9 cellular contexts compared by ENCODE assay signal in the genomic region with DNA sequence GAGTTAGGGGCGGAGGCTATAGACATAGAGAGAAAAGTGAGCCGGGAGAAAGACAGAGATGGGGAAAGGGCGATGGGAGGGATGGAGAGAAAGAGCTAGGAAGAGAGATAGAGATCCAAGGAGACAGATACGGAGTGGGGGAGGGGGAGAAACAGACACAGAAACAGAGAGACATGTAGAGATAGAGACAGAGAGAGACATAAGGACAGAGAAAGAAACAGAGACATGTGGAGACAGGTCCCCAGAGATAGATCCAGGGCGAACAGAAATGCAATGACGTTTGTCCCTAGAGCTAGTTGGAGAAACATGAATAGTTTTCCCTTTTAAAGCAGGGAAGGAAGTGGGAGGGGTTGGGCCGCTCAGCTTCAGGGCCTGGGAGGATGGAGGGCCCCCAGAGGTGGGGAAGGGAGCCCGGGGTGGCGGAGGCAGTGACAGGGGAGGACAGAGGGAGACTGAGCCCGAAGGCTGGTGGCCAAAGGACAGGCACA. TPM values are rescaled to one million over a fixed set of nuclear protein-coding genes. Genes with fewer than 3 reads are reported as not detected.
DNase-seq lines count a peak whose midpoint lies in the region; ATAC-seq and TF ChIP-seq lines count a peak whose summit lies in the region.
"Had no signal": no experiment of that assay in that cellular context is flagged by ENCODE, and none has a peak within 500 bp of the region (broad histone marks: within the 10 kb centered on the region; RNA-seq: fewer than 3 reads in every experiment).

No MANE protein-coding gene starts in this region.

- no peak overlapping the region for H3K9ac ChIP-seq in mammary epithelial cell (ENCODE audit: insufficient read depth, low read length)

- WGBS in mammary epithelial cell (ENCODE audit: low coverage, missing lambda C conversion rate), result 6% methylated on average over 7 of the region's 10 CpGs

- in situ Hi-C loops in mammary epithelial cell (cut with MboI; ENCODE audit: low sequenced_read_pairs in 2 of 2), result no loop called here

- no peaks in the 10 kb centered on the region for H3K79me2 ChIP-seq in mammary epithelial cell (ENCODE audit: insufficient read depth, low read length)

- no TSS peak for BruUV-seq in mammary epithelial cell (replicated peaks; lab: Mats Ljungman, UMichigan)

- H3K27ac ChIP-seq in HEK293 (ENCODE audit: extremely low read depth, low read depth, low read length) (no peak overlapping the region), mammary epithelial cell (ENCODE audit: insufficient read depth, low read depth, low read length) (peak overlapping the region; percentile 14), layer of hippocampus (ENCODE audit: low read depth, low read length) (peak overlapping the region; percentile 99), skin epidermis (peak overlapping the region in 17 of 21 experiments; percentile 19 to 80 (median 57))

- POLR2A ChIA-PET in HEK293 (lab: Yijun Ruan, JAX), result interaction anchor here (0.7 to 2.0 kb wide), 4 partner anchors 12 to 136 kb away, joined by 3 to 8 read pairs (median 4); partner anchors contain the start of genes PSMD8 and SPINT2

- peak overlapping the region; percentile 83 for H3K4me2 ChIP-seq in mammary epithelial cell (ENCODE audit: insufficient read depth, low read depth, low read length)

- H3K9me3 ChIP-seq in HEK293 (ENCODE audit: control insufficient read depth, insufficient read depth, low read depth, low read length), result no peaks in the 10 kb centered on the region
- H3K9me3 ChIP-seq in mammary epithelial cell (replicated peaks; ENCODE audit: insufficient read depth, low read length), result no peaks in the 10 kb centered on the region

- ATAC-seq in GM21825 (IDR thresholded peaks at IDR 0.05; ENCODE audit: unreplicated experiment), result no peak

- peak overlapping the region; percentile 87 for H2AFZ ChIP-seq in mammary epithelial cell (ENCODE audit: low read depth, low read length)

- CTCF ChIA-PET in HEK293 (lab: Yijun Ruan, JAX) (interaction anchor here (0.5 to 3.2 kb wide), 12 partner anchors 9 to 479 kb away, joined by 3 to 21 read pairs (median 4); partner anchors contain the start of gene CATSPERG), mammary epithelial cell (lab: Charles Lee; ENCODE audit: low non-redundant PET) (interaction anchor here (0.5 kb wide), 1 partner anchor 7 kb away, joined by 4 read pairs; no protein-coding TSS in a partner anchor)

- dilution Hi-C loops in mammary epithelial cell (cut with HindIII; ENCODE audit: low sequenced_read_pairs), result loop anchor here (5.0 kb wide), 2 partner anchors 34 to 66 kb away; partner anchors contain the start of genes KCNK6 and YIF1B

- no peak for TF ChIP-seq CTCF in HEK293 (tag by site-specific recombination; IDR thresholded peaks at IDR 0.05)
- TF ChIP-seq CTCF in mammary epithelial cell (conservative IDR thresholded peaks at IDR 0.05 in 1 of 2, IDR thresholded peaks at IDR 0.05 in 1 of 2; ENCODE audit: extremely low read depth in 1 of 2, insufficient read depth in 1 of 2, low read depth in 1 of 2, low read length in 2 of 2), result no peak

- H3K27me3 ChIP-seq in mammary epithelial cell (ENCODE audit: insufficient read depth, low read length) (no peaks in the 10 kb centered on the region), layer of hippocampus (ENCODE audit: control insufficient read depth, insufficient read depth, low read length) (no peaks in the 10 kb centered on the region)

- no peaks in the 10 kb centered on the region for H4K20me1 ChIP-seq in mammary epithelial cell (ENCODE audit: insufficient read depth, low read length)

- intact Hi-C loops in mammary epithelial cell (cut with micrococcal nuclease), result no loop called here

- peak; percentile 68 for DNase-seq in mammary epithelial cell
- no peak for DNase-seq in A172 (ENCODE audit: low spot score)
- no peak for DNase-seq in germinal center (ENCODE audit: low spot score)
- DNase-seq in AG08395 (ENCODE audit: low spot score), result no peak
- DNase-seq: activated T-cell treated with anti-CD3 and anti-CD28 coated beads, Interleukin-2, amount 50 U/mL, for 48 hours had no signal

- H3K36me3 ChIP-seq in HEK293 (ENCODE audit: control insufficient read depth in 2 of 2, insufficient read depth in 1 of 2, low read length in 2 of 2), result no peaks in the 10 kb centered on the region
- H3K36me3 ChIP-seq in mammary epithelial cell (ENCODE audit: insufficient read depth, low read length), result no peaks in the 10 kb centered on the region

- H3K4me1 ChIP-seq in HEK293 (ENCODE audit: control insufficient read depth, insufficient read depth, low read length) (peaks cover 19% of the 10 kb centered on the region), mammary epithelial cell (ENCODE audit: insufficient read depth, low read length) (peaks cover 31% of the 10 kb centered on the region)

- H3K4me3 ChIP-seq in HEK293 (ENCODE audit: low read depth, low read length), result no peak overlapping the region
- H3K4me3 ChIP-seq in mammary epithelial cell (replicated peaks in 1 of 3; ENCODE audit: insufficient read depth in 1 of 3, low read depth in 2 of 3, low read length in 3 of 3), result peak overlapping the region in 2 of 3 experiments; percentile 14 to 17
- H3K4me3 ChIP-seq in skin epidermis, result no peak overlapping the region

TF ChIP-seq in HEK293, 187 proteins besides CTCF, POLR2A, EP300 and RAD21 (continues in another document):
- TF ChIP-seq ZNF561 (tag by site-specific recombination; IDR thresholded peaks at IDR 0.05; ENCODE audit: borderline replicate concordance), result no peak
- no peak; the same call in 1 of the 2 replicates for TF ChIP-seq ZNF10 (tag by site-specific recombination; IDR thresholded peaks at IDR 0.05)
- TF ChIP-seq SCRT1 (tag by site-specific recombination; IDR thresholded peaks at IDR 0.05; ENCODE audit: borderline replicate concordance), result no peak
- no peak for TF ChIP-seq ZNF280C (tag by site-specific recombination; IDR thresholded peaks at IDR 0.05)
- no peak for TF ChIP-seq ZNF398 (tag by site-specific recombination; IDR thresholded peaks at IDR 0.05)
- TF ChIP-seq ZNF747 (tag by site-specific recombination; IDR thresholded peaks at IDR 0.05), result no peak
- no peak for TF ChIP-seq IKZF3 (tag by site-specific recombination; IDR thresholded peaks at IDR 0.05)
- TF ChIP-seq ZNF202 (tag by site-specific recombination; IDR thresholded peaks at IDR 0.05; ENCODE audit: borderline replicate concordance), result no peak
- no peak for TF ChIP-seq TRIM28 (IDR thresholded peaks at IDR 0.05; ENCODE audit: borderline replicate concordance, low read length)
- TF ChIP-seq ZNF175 (tag by site-specific recombination; IDR thresholded peaks at IDR 0.05), result no peak
- peak; percentile 37; the same call in 1 of the 2 replicates for TF ChIP-seq WT1 (tag by site-specific recombination; IDR thresholded peaks at IDR 0.05)

RNA-seq across cellular contexts. Expression of gene PPP1R14A, which starts 4.6 kb away (rescaled TPM):
- total RNA-seq in mammary epithelial cell, result 10 to 100 TPM in 1 of 2 donors, 1 to 10 TPM in 1; 4.2 to 10.2 TPM
- polyA plus RNA-seq in mammary epithelial cell, result 3.4 TPM
- polyA minus RNA-seq in mammary epithelial cell, result not detected
- not detected in 2 replicates for total RNA-seq in A172 (2014; rRNA removed; shearing (Covaris generic))

RNA-seq across cellular contexts. Expression of gene SPINT2, which starts 12.8 kb away (rescaled TPM):
- 100 to 1,000 TPM; 775 to 871 TPM for total RNA-seq in mammary epithelial cell
- polyA plus RNA-seq in mammary epithelial cell, result 333 TPM
- polyA minus RNA-seq in mammary epithelial cell, result 334 TPM
- 0.41 and 0.60 TPM in 2 replicates for total RNA-seq in A172 (2014; rRNA removed; shearing (Covaris generic))

RNA-seq across cellular contexts. Expression of gene DPF1, which starts 27.6 kb away (rescaled TPM):
- 1 to 10 TPM; 3.0 to 6.2 TPM for total RNA-seq in mammary epithelial cell
- polyA plus RNA-seq in mammary epithelial cell, result 1.6 TPM
- not detected for polyA minus RNA-seq in mammary epithelial cell
- 6.4 and 19.2 TPM in 2 replicates for total RNA-seq in A172 (2014; rRNA removed; shearing (Covaris generic))

RNA-seq across cellular contexts. Expression of gene C19orf33, which starts 52.4 kb away (rescaled TPM):
- 100 to 1,000 TPM in 1 of 2 donors, 10 to 100 TPM in 1; 39.7 to 162 TPM for total RNA-seq in mammary epithelial cell
- 445 TPM for polyA plus RNA-seq in mammary epithelial cell
- 5.5 TPM for polyA minus RNA-seq in mammary epithelial cell
- 220 and 316 TPM in 2 replicates for total RNA-seq in A172 (2014; rRNA removed; shearing (Covaris generic))

Comparison
In these comparisons a context has a peak if more than half of its experiments do, and no peak if none do; other contexts are left out.
1. H3K4me3 ChIP-seq: peak in mammary epithelial cell (2 of 3); none in HEK293 (single experiment) and skin epidermis (0 of 7).
2. RNA of gene SPINT2, which starts 12.8 kb away (total RNA-seq): 775 to 871 TPM in mammary epithelial cell; 0.41 to 0.60 TPM in A172; every median in the first group is over 100 times any median in the second.